3 cellular contexts compared by ENCODE assay signal in the genomic region with DNA sequence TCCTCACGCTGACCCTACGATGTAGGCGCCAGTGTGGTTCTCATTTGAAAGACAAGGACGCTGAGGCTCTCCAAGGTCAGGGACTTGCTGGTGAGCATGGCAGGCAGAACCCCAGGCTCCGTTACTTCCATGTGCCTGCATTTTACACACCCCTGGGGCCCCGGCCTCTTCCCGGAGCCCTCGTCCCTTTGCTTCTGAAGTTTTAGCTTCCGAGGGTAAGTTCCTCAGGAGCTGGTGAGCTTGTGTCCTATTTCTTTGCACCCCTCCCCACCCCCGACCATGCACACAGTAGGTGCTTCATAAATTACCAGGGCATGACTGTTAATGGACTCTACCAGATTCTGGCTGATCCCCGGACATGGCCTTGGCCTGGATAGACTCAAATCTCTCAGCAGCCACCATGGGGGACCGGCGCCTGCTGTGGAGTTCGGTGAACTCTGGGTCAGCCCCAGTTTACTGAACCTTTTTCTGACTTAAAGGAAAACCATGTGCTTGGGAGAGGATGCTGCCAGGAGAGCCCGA.
TF ChIP-seq lines count a peak whose summit lies in the region.

No MANE protein-coding gene starts in this region.

TF ChIP-seq in K562, 482 proteins besides CTCF, POLR2A, EP300 and RAD21:
- TF ChIP-seq ZKSCAN1 (IDR thresholded peaks at IDR 0.05; ENCODE audit: low read depth, low read length) (peak; percentile 76), NCOA4 (IDR thresholded peaks at IDR 0.05; ENCODE audit: partially characterized antibody) (no peak)

TF ChIP-seq in HepG2, 621 proteins besides CTCF, POLR2A, EP300 and RAD21:
- TF ChIP-seq, protein P1, sequence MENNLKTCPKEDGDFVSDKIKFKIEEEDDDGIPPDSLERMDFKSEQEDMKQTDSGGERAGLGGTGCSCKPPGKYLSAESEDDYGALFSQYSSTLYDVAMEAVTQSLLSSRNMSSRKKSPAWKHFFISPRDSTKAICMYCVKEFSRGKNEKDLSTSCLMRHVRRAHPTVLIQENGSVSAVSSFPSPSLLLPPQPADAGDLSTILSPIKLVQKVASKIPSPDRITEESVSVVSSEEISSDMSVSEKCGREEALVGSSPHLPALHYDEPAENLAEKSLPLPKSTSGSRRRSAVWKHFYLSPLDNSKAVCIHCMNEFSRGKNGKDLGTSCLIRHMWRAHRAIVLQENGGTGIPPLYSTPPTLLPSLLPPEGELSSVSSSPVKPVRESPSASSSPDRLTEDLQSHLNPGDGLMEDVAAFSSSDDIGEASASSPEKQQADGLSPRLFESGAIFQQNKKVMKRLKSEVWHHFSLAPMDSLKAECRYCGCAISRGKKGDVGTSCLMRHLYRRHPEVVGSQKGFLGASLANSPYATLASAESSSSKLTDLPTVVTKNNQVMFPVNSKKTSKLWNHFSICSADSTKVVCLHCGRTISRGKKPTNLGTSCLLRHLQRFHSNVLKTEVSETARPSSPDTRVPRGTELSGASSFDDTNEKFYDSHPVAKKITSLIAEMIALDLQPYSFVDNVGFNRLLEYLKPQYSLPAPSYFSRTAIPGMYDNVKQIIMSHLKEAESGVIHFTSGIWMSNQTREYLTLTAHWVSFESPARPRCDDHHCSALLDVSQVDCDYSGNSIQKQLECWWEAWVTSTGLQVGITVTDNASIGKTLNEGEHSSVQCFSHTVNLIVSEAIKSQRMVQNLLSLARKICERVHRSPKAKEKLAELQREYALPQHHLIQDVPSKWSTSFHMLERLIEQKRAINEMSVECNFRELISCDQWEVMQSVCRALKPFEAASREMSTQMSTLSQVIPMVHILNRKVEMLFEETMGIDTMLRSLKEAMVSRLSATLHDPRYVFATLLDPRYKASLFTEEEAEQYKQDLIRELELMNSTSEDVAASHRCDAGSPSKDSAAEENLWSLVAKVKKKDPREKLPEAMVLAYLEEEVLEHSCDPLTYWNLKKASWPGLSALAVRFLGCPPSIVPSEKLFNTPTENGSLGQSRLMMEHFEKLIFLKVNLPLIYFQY (CRISPR knock-in tag; IDR thresholded peaks at IDR 0.05; ENCODE audit: borderline replicate concordance) = no peak
- TF ChIP-seq ZMYM3 (CRISPR knock-in tag; IDR thresholded peaks at IDR 0.05) = no peak
- 0 out of 2 replicates have a peak, but pooled peaks have one; percentile 56 for TF ChIP-seq ZKSCAN1 (IDR thresholded peaks at IDR 0.05; ENCODE audit: low read length)

TF ChIP-seq in SK-N-SH, 30 proteins besides CTCF, POLR2A, EP300 and RAD21:
- TF ChIP-seq, protein P2, sequence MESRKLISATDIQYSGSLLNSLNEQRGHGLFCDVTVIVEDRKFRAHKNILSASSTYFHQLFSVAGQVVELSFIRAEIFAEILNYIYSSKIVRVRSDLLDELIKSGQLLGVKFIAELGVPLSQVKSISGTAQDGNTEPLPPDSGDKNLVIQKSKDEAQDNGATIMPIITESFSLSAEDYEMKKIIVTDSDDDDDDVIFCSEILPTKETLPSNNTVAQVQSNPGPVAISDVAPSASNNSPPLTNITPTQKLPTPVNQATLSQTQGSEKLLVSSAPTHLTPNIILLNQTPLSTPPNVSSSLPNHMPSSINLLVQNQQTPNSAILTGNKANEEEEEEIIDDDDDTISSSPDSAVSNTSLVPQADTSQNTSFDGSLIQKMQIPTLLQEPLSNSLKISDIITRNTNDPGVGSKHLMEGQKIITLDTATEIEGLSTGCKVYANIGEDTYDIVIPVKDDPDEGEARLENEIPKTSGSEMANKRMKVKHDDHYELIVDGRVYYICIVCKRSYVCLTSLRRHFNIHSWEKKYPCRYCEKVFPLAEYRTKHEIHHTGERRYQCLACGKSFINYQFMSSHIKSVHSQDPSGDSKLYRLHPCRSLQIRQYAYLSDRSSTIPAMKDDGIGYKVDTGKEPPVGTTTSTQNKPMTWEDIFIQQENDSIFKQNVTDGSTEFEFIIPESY (IDR thresholded peaks at IDR 0.05; ENCODE audit: borderline replicate concordance, low read depth) = no peak
- TF ChIP-seq NRF1 (IDR thresholded peaks at IDR 0.05; ENCODE audit: low read depth, low read length) = no peak
- TF ChIP-seq, protein P3, sequence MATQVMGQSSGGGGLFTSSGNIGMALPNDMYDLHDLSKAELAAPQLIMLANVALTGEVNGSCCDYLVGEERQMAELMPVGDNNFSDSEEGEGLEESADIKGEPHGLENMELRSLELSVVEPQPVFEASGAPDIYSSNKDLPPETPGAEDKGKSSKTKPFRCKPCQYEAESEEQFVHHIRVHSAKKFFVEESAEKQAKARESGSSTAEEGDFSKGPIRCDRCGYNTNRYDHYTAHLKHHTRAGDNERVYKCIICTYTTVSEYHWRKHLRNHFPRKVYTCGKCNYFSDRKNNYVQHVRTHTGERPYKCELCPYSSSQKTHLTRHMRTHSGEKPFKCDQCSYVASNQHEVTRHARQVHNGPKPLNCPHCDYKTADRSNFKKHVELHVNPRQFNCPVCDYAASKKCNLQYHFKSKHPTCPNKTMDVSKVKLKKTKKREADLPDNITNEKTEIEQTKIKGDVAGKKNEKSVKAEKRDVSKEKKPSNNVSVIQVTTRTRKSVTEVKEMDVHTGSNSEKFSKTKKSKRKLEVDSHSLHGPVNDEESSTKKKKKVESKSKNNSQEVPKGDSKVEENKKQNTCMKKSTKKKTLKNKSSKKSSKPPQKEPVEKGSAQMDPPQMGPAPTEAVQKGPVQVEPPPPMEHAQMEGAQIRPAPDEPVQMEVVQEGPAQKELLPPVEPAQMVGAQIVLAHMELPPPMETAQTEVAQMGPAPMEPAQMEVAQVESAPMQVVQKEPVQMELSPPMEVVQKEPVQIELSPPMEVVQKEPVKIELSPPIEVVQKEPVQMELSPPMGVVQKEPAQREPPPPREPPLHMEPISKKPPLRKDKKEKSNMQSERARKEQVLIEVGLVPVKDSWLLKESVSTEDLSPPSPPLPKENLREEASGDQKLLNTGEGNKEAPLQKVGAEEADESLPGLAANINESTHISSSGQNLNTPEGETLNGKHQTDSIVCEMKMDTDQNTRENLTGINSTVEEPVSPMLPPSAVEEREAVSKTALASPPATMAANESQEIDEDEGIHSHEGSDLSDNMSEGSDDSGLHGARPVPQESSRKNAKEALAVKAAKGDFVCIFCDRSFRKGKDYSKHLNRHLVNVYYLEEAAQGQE (IDR thresholded peaks at IDR 0.05; ENCODE audit: low read depth, low read length) = no peak
- no peak for TF ChIP-seq TAF1 (IDR thresholded peaks at IDR 0.05; ENCODE audit: borderline replicate concordance, low read depth, low read length)
- TF ChIP-seq FOXJ3 (CRISPR knock-in tag; IDR thresholded peaks at IDR 0.05) = no peak
- no peak for TF ChIP-seq SMC3 (IDR thresholded peaks at IDR 0.05; ENCODE audit: low read depth, low read length)
- no peak for TF ChIP-seq YY1 (IDR thresholded peaks at IDR 0.05; ENCODE audit: low read depth)
- TF ChIP-seq, protein P4, sequence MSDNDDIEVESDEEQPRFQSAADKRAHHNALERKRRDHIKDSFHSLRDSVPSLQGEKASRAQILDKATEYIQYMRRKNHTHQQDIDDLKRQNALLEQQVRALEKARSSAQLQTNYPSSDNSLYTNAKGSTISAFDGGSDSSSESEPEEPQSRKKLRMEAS (IDR thresholded peaks at IDR 0.05; ENCODE audit: low read depth) = no peak
- TF ChIP-seq NFIC (IDR thresholded peaks at IDR 0.05; ENCODE audit: borderline replicate concordance) = no peak
